In genomic region chr7:141584935-141585334, GRCh38 we compare ENCODE assay signal across 1 cellular context.
TF ChIP-seq lines count a peak whose summit lies in the region.

No MANE protein-coding gene starts in this region.

TF ChIP-seq in IMR-90, 13 proteins besides CTCF, POLR2A, EP300 and RAD21 (continued from another document):
- TF ChIP-seq CEBPB (IDR thresholded peaks at IDR 0.05; ENCODE audit: low read depth, low read length) (no peak), CHD1 (IDR thresholded peaks at IDR 0.05; ENCODE audit: low read depth, low read length) (no peak), USF2 (IDR thresholded peaks at IDR 0.05; ENCODE audit: low read depth, low read length) (no peak), RFX5 (IDR thresholded peaks at IDR 0.05; ENCODE audit: low read depth, low read length) (no peak)
- TF ChIP-seq, protein P1, sequence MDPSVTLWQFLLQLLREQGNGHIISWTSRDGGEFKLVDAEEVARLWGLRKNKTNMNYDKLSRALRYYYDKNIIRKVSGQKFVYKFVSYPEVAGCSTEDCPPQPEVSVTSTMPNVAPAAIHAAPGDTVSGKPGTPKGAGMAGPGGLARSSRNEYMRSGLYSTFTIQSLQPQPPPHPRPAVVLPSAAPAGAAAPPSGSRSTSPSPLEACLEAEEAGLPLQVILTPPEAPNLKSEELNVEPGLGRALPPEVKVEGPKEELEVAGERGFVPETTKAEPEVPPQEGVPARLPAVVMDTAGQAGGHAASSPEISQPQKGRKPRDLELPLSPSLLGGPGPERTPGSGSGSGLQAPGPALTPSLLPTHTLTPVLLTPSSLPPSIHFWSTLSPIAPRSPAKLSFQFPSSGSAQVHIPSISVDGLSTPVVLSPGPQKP (IDR thresholded peaks at IDR 0.05; ENCODE audit: borderline replicate concordance, low read depth, low read length) = no peak
